ENCODE assay signal across 14 cellular contexts in genomic region chr17:78859051-78859450, GRCh38. TPM values are rescaled to one million over a fixed set of nuclear protein-coding genes. Genes with fewer than 3 reads are reported as not detected.
DNase-seq lines count a peak whose midpoint lies in the region; ATAC-seq and TF ChIP-seq lines count a peak whose summit lies in the region.
"Had no signal": no experiment of that assay in that cellular context is flagged by ENCODE, and none has a peak within 500 bp of the region (broad histone marks: within the 10 kb centered on the region; RNA-seq: fewer than 3 reads in every experiment).

No MANE protein-coding gene starts in this region.

- ATAC-seq in thoracic aorta (ENCODE audit: insufficient number of reproducible peaks, low FRiP score, low read depth) (no peak), HG03039 (IDR thresholded peaks at IDR 0.05; ENCODE audit: unreplicated experiment) (no peak), HG03196 (IDR thresholded peaks at IDR 0.05; ENCODE audit: unreplicated experiment) (no peak)

- CTCF ChIA-PET in RWPE1 (lab: Yijun Ruan, JAX) = no interaction called here

- TF ChIP-seq CTCF in RWPE1 (conservative IDR thresholded peaks at IDR 0.05; ENCODE audit: low read depth) (no peak), thoracic aorta (IDR thresholded peaks at IDR 0.05) (no peak), uterus (IDR thresholded peaks at IDR 0.05) (no peak)

- H3K36me3 ChIP-seq in thoracic aorta = peaks cover 36% of the 10 kb centered on the region
- H3K36me3 ChIP-seq in uterus = no peaks in the 10 kb centered on the region

- POLR2A ChIA-PET in RWPE1 (lab: Yijun Ruan, JAX; ENCODE audit: low non-redundant PET) = no interaction called here

- intact Hi-C loops in uterus (cut with DNase I; ENCODE audit: low total_unique reads) = no loop called here

- no peaks in the 10 kb centered on the region for H3K27me3 ChIP-seq in thoracic aorta (replicated peaks; ENCODE audit: insufficient read depth)
- H3K27me3 ChIP-seq in uterus = no peaks in the 10 kb centered on the region

- DNase-seq in RWPE1 (ENCODE audit: low spot score) = no peak
- DNase-seq in dermis blood vessel endothelial cell = peak; percentile 30
- DNase-seq in thoracic aorta (ENCODE audit: low spot score) = no peak
- DNase-seq in uterus = no peak
- DNase-seq: C1 segment of cervical spinal cord; Caco-2; CD4-positive, alpha-beta memory T cell; DMS153; DND-41; GM23248; H7; HCEC 1CT had no signal

- H3K9me3 ChIP-seq in thoracic aorta (no peaks in the 10 kb centered on the region), uterus (no peaks in the 10 kb centered on the region)
- H3K9me3 ChIP-seq: Caco-2 had no signal

- peaks cover 10 to 19% of the 10 kb centered on the region in 2 donors for H3K4me1 ChIP-seq in thoracic aorta (ENCODE audit: control insufficient read depth in 1 of 2, low read depth in 2 of 2)
- no peaks in the 10 kb centered on the region for H3K4me1 ChIP-seq in uterus

- H3K4me3 ChIP-seq in thoracic aorta = no peak overlapping the region
- no peak overlapping the region for H3K4me3 ChIP-seq in uterus
- H3K4me3 ChIP-seq: GM23248 had no signal

- no peak for TF ChIP-seq POLR2A in uterus (IDR thresholded peaks at IDR 0.05)

- H3K27ac ChIP-seq in RWPE1 = peak overlapping the region; percentile 89
- H3K27ac ChIP-seq in thoracic aorta = peak overlapping the region; percentile 1 to 37
- no peak overlapping the region for H3K27ac ChIP-seq in uterus
- H3K27ac ChIP-seq: GM23248 had no signal

RNA-seq across cellular contexts. Expression of gene USP36, which starts 18.4 kb away (rescaled TPM):
- 22.8 and 24.7 TPM in 2 replicates for total RNA-seq in dermis blood vessel endothelial cell
- 10 to 100 TPM; 40.3 to 95.9 TPM for total RNA-seq in thoracic aorta
- 100 to 1,000 TPM in 1 of 4 donors, 10 to 100 TPM in 2, 1 to 10 TPM in 1; 6.5 to 102 (median 31.9) TPM for total RNA-seq in uterus

RNA-seq across cellular contexts. Expression of gene CEP295NL, which starts 44.0 kb away (rescaled TPM):
- total RNA-seq in dermis blood vessel endothelial cell (1.5 and 5.1 TPM in 2 replicates), thoracic aorta (10 to 100 TPM in 1 of 2 donors, 1 to 10 TPM in 1; 6.8 to 13.0 TPM), uterus (10 to 100 TPM in 1 of 4 donors, 1 to 10 TPM in 2, not detected in 1; 1.8 to 14.5 (median 3.8) TPM)

Comparison
In these comparisons a context has a peak if more than half of its experiments do, and no peak if none do; other contexts are left out.
1. H3K27ac ChIP-seq: peak in RWPE1 (single experiment) and thoracic aorta (2 of 2); none in uterus (0 of 2).